6 cellular contexts compared by ENCODE assay signal in genomic region chr6:13195826-13196225, GRCh38.
"Had no signal": no experiment of that assay in that cellular context is flagged by ENCODE, and none has a peak within 500 bp of the region (broad histone marks: within the 10 kb centered on the region; RNA-seq: fewer than 3 reads in every experiment).

No MANE protein-coding gene starts in this region.

- H3K36me3 ChIP-seq: HAP-1 had no signal

- H3K4me1 ChIP-seq: HAP-1 had no signal

- H2AFZ ChIP-seq: GM23338 had no signal

- H3K27me3 Mint-ChIP-seq: IgD-negative memory B cell had no signal

- H3K9me3 Mint-ChIP-seq: GM23338 had no signal

- H3K4me2 ChIP-seq: GM23338 had no signal

- DNase-seq: H7, KBM-7 had no signal

- H3K9me3 ChIP-seq: HAP-1 had no signal

- H3K4me3 ChIP-seq: GM23338, HAP-1 had no signal

- FAIRE-seq: HTR-8/SVneo had no signal

- H3K4me3 Mint-ChIP-seq: GM23338, IgD-negative memory B cell had no signal

- H3K36me3 Mint-ChIP-seq: IgD-negative memory B cell had no signal

- H3K27ac Mint-ChIP-seq: GM23338 had no signal
